8 cellular contexts compared by ENCODE assay signal in the genomic region with DNA sequence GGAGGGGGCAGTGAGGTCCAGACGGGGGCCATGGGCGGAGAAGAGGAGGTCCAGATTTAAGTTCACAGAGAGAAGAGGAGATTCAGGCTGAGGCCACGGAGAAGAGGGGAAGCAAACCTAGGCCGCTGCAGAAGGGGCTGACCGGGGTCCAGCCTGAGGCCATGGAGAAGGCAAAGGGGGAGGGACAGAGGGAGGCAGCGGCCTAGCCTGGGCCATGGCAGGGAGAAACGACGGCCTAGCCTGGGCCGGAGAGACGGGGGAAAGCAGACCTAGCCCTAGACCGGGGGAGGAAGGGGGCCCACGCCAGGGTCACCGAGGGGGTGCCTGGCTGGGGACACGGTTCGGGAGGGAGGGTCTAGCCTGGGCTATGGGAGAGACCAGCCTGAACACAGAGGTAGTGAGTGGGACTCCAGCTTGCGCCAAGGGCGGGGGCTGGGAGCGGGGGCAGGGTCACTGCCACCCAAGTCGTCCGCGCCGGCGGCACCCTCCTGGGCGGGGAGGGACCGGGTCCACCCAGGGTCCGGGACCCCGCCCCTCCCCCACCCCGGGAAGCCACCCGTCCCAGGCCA. TPM values are rescaled to one million over a fixed set of nuclear protein-coding genes. Genes with fewer than 3 reads are reported as not detected.
DNase-seq lines count a peak whose midpoint lies in the region; ATAC-seq and TF ChIP-seq lines count a peak whose summit lies in the region.

No MANE protein-coding gene starts in this region.

- H3K4me1 Mint-ChIP-seq in CD8-positive, alpha-beta memory T cell, result peaks cover 63 to 74% (median 73%) of the 10 kb centered on the region in 3 donors
- H3K4me1 Mint-ChIP-seq in activated naive CD4-positive, alpha-beta T cell treated with anti-CD3 and anti-CD28 coated beads, Interleukin-2, amount 50 U/mL, for 24 hours, result peaks cover 68% of the 10 kb centered on the region

- H3K27me3 Mint-ChIP-seq in CD8-positive, alpha-beta memory T cell, result peaks cover 0 to 5% of the 10 kb centered on the region in 2 donors
- no peaks in the 10 kb centered on the region for H3K27me3 Mint-ChIP-seq in activated naive CD4-positive, alpha-beta T cell treated with anti-CD3 and anti-CD28 coated beads, Interleukin-2, amount 50 U/mL, for 24 hours

- H3K36me3 ChIP-seq in CD8-positive, alpha-beta memory T cell (ENCODE audit: insufficient read depth, low read length), result peaks cover 8% of the 10 kb centered on the region
- H3K36me3 ChIP-seq in right atrium auricular region, result peaks cover 8% of the 10 kb centered on the region

- POLR2A ChIA-PET in CD8-positive, alpha-beta memory T cell (lab: Charles Lee), result interaction anchor here (0.5 to 2.0 kb wide), 12 partner anchors 8 to 159 kb away, joined by 3 to 13 read pairs (median 4); a partner anchor contains a TSS

- CTCF ChIA-PET in CD8-positive, alpha-beta memory T cell (lab: Charles Lee), result interaction anchor here (1.5 to 10.5 kb wide), 2 partner anchors 17 to 97 kb away, joined by 4 to 93 read pairs; no protein-coding TSS in a partner anchor

- DNase-seq in CD8-positive, alpha-beta memory T cell, result no peak
- DNase-seq in HK-2 (ENCODE audit: unreplicated experiment), result peak; percentile 36
- DNase-seq in right atrium auricular region (ENCODE audit: low spot score), result no peak
- DNase-seq in sciatic nerve (ENCODE audit: low spot score), result no peak
- no peak for DNase-seq in NCI-H2081 (lab: John Stamatoyannopoulos, UW)
- no peak for DNase-seq in T-helper 9 cell

- peak overlapping the region; percentile 92 to 99 (median 94) for H3K4me3 Mint-ChIP-seq in CD8-positive, alpha-beta memory T cell
- peak overlapping the region; percentile 92 for H3K4me3 Mint-ChIP-seq in activated naive CD4-positive, alpha-beta T cell treated with anti-CD3 and anti-CD28 coated beads, Interleukin-2, amount 50 U/mL, for 24 hours

- peaks cover 0 to 34% (median 10%) of the 10 kb centered on the region in 3 donors for H3K36me3 Mint-ChIP-seq in CD8-positive, alpha-beta memory T cell
- peaks cover 1% of the 10 kb centered on the region for H3K36me3 Mint-ChIP-seq in activated naive CD4-positive, alpha-beta T cell treated with anti-CD3 and anti-CD28 coated beads, Interleukin-2, amount 50 U/mL, for 24 hours

- peaks cover 69% of the 10 kb centered on the region for H3K4me1 ChIP-seq in CD8-positive, alpha-beta memory T cell (ENCODE audit: insufficient read depth, low read length)
- peaks cover 0 to 70% of the 10 kb centered on the region in 2 donors for H3K4me1 ChIP-seq in right atrium auricular region

- H3K27ac ChIP-seq in CD8-positive, alpha-beta memory T cell (ENCODE audit: low read depth, low read length), result peak overlapping the region; percentile 88
- peak overlapping the region; percentile 96 for H3K27ac ChIP-seq in right atrium auricular region

- peak; percentile 19 for ATAC-seq in GM19455 (IDR thresholded peaks at IDR 0.05; ENCODE audit: unreplicated experiment)
- ATAC-seq in sciatic nerve, result peak; percentile 25

- H3K4me3 ChIP-seq in CD8-positive, alpha-beta memory T cell (ENCODE audit: low read length), result peak overlapping the region; percentile 64
- peak overlapping the region; percentile 70 to 92 for H3K4me3 ChIP-seq in right atrium auricular region

- no peaks in the 10 kb centered on the region for H3K9me3 Mint-ChIP-seq in CD8-positive, alpha-beta memory T cell
- no peaks in the 10 kb centered on the region for H3K9me3 Mint-ChIP-seq in activated naive CD4-positive, alpha-beta T cell treated with anti-CD3 and anti-CD28 coated beads, Interleukin-2, amount 50 U/mL, for 24 hours

- peak overlapping the region; percentile 85 to 98 (median 96) for H3K27ac Mint-ChIP-seq in CD8-positive, alpha-beta memory T cell
- peak overlapping the region; percentile 87 for H3K27ac Mint-ChIP-seq in activated naive CD4-positive, alpha-beta T cell treated with anti-CD3 and anti-CD28 coated beads, Interleukin-2, amount 50 U/mL, for 24 hours

- intact Hi-C loops in sciatic nerve (cut with DNase I), result no loop called here

- no peaks in the 10 kb centered on the region for H3K27me3 ChIP-seq in CD8-positive, alpha-beta memory T cell (ENCODE audit: insufficient read depth, low read length, poor library complexity, severe bottlenecking)
- H3K27me3 ChIP-seq in right atrium auricular region, result no peaks in the 10 kb centered on the region

- no peaks in the 10 kb centered on the region for H3K9me3 ChIP-seq in CD8-positive, alpha-beta memory T cell (ENCODE audit: low read length)
- no peaks in the 10 kb centered on the region for H3K9me3 ChIP-seq in right atrium auricular region

- no peak for TF ChIP-seq CTCF in right atrium auricular region (IDR thresholded peaks at IDR 0.05)

RNA-seq across cellular contexts. Expression of a gene that starts 0.5 kb away (rescaled TPM):
- 100 to 1,000 TPM; 284 to 289 TPM for total RNA-seq in CD8-positive, alpha-beta memory T cell
- 540 TPM for polyA plus RNA-seq in CD8-positive, alpha-beta memory T cell
- total RNA-seq in right atrium auricular region, result 100 to 1,000 TPM in 1 of 2 donors, 10 to 100 TPM in 1; 87.8 to 122 TPM
- 198 TPM for total RNA-seq in sciatic nerve
